ENCODE assay signal across 31 cellular contexts in genomic region chr19:33704271-33704670, GRCh38.
"Had no signal": no experiment of that assay in that cellular context is flagged by ENCODE, and none has a peak within 500 bp of the region (broad histone marks: within the 10 kb centered on the region; RNA-seq: fewer than 3 reads in every experiment).

No MANE protein-coding gene starts in this region.

- H3K4me3 Mint-ChIP-seq: activated CD8-positive, alpha-beta T cell treated with anti-CD3 and anti-CD28 coated beads, Interleukin-2, amount 10 ng/mL, durations not matched to agents 7 days and 5 days; activated naive CD4-positive, alpha-beta T cell treated with anti-CD3 and anti-CD28 coated beads for 36 hours; activated naive CD8-positive, alpha-beta T cell; activated T-helper 1 cell treated with anti-CD3 and anti-CD28 coated beads, Interleukin-12 subunit alpha, Interleukin-12 subunit beta, Interleukin-2, Interleukin-4 antibody, amounts not matched to agents 30 ng/mL and 10 ng/mL and 1 ng/mL, durations not matched to agents 14 hours and 24 hours and 36 hours; T-helper 17 cell; WTC11 had no signal

- H3K36me3 ChIP-seq: brain microvascular endothelial cell, cardiac muscle cell, SJSA1 had no signal

- ATAC-seq: activated CD8-positive, alpha-beta T cell treated with anti-CD3 and anti-CD28 coated beads, Interleukin-2, amount 10 ng/mL, durations not matched to agents 7 days and 5 days; Panc1; T-helper 17 cell had no signal

- H3K36me3 Mint-ChIP-seq: activated naive CD8-positive, alpha-beta T cell; WTC11 had no signal

- H3K4me1 ChIP-seq: SJSA1 had no signal

- H3K9me3 Mint-ChIP-seq: activated naive CD4-positive, alpha-beta T cell treated with anti-CD3 and anti-CD28 coated beads for 36 hours; activated T-helper 1 cell treated with anti-CD3 and anti-CD28 coated beads, Interleukin-12 subunit alpha, Interleukin-12 subunit beta, Interleukin-2, Interleukin-4 antibody, amounts not matched to agents 30 ng/mL and 10 ng/mL and 1 ng/mL, durations not matched to agents 14 hours and 24 hours and 36 hours had no signal

- H3K9me3 ChIP-seq: SJSA1 had no signal

- H3K4me3 ChIP-seq: cardiac muscle cell, SJSA1 had no signal

- DNase-seq: activated CD4-positive, alpha-beta T cell treated with anti-CD3 and anti-CD28 coated beads for 48 hours; activated CD4-positive, alpha-beta T cell treated with anti-CD3 and anti-CD28 coated beads, Interleukin-2, amount 50 U/mL, for 4 hours; activated CD4-positive, CD25-positive, alpha-beta regulatory T cell treated with anti-CD3 and anti-CD28 coated beads, Interleukin-2, amount 50 U/mL, for 72 hours; activated CD8-positive, alpha-beta memory T cell treated with anti-CD3 and anti-CD28 coated beads, Interleukin-2, amount 50 U/mL, for 48 hours; activated CD8-positive, alpha-beta T cell treated with anti-CD3 and anti-CD28 coated beads, Interleukin-2, amount 10 ng/mL, durations not matched to agents 7 days and 5 days; activated gamma-delta T cell; activated naive CD4-positive, alpha-beta T cell treated with anti-CD3 and anti-CD28 coated beads for 36 hours; activated T-cell treated with anti-CD3 and anti-CD28 coated beads, Interleukin-2, amount 50 U/mL, for 1 hour; amygdala; brain microvascular endothelial cell; cerebellar nuclear complex; NCI-H1092; NCI-H1417 treated with DMSO at 0.1 percent for 48 hours; NCI-H1694; NCI-H2029; NCI-H345; NCI-H510A; NCI-H526 treated with DMSO at 0.1 percent for 48 hours; NK-92 treated with Interleukin-12 subunit alpha and Interleukin-12 subunit beta, amount 100 ng/mL, for 24 hours; OCI-M1; RPMI8226; SHP77; T-helper 17 cell; T-helper 9 cell had no signal

- H3K27ac Mint-ChIP-seq: activated CD8-positive, alpha-beta T cell treated with anti-CD3 and anti-CD28 coated beads, Interleukin-2, amount 10 ng/mL, durations not matched to agents 7 days and 5 days; activated naive CD4-positive, alpha-beta T cell treated with anti-CD3 and anti-CD28 coated beads for 36 hours; activated naive CD8-positive, alpha-beta T cell; activated T-helper 1 cell treated with anti-CD3 and anti-CD28 coated beads, Interleukin-12 subunit alpha, Interleukin-12 subunit beta, Interleukin-2, Interleukin-4 antibody, amounts not matched to agents 30 ng/mL and 10 ng/mL and 1 ng/mL, durations not matched to agents 14 hours and 24 hours and 36 hours; T-helper 17 cell; WTC11 had no signal

- H3K27ac ChIP-seq: brain microvascular endothelial cell, cardiac muscle cell, KMS-11, SJSA1 had no signal

- H3K27me3 ChIP-seq: brain microvascular endothelial cell, cardiac muscle cell had no signal
